ENCODE assay signal across 30 cellular contexts in genomic region chr2:159192519-159192918, GRCh38.
"Had no signal": no experiment of that assay in that cellular context is flagged by ENCODE, and none has a peak within 500 bp of the region (broad histone marks: within the 10 kb centered on the region; RNA-seq: fewer than 3 reads in every experiment).

No MANE protein-coding gene starts in this region.

- H3K4me2 ChIP-seq: smooth muscle cell had no signal

- DNase-seq: naive thymus-derived CD8-positive, alpha-beta T cell; nephron progenitor cell; nucleus accumbens; posterior cingulate gyrus; psoas muscle; right cardiac atrium; stimulated activated CD4-positive, alpha-beta T cell treated with anti-CD3 and anti-CD28 coated beads, Interleukin-15, amount 100 ng/mL, for 24 hours; stimulated activated CD4-positive, alpha-beta T cell treated with anti-CD3 and anti-CD28 coated beads, Interleukin-2, amount 100 ng/mL, for 24 hours; stimulated activated CD4-positive, alpha-beta T cell treated with anti-CD3 and anti-CD28 coated beads, Interleukin-2, amount 100 ng/mL, for 48 hours; stimulated activated CD4-positive, alpha-beta T cell treated with anti-CD3 and anti-CD28 coated beads, Interleukin-4, amount 100 ng/mL, for 24 hours; stimulated activated naive B cell treated with anti-CD40 and anti-IgM and Interleukin-4, amounts not matched to agents 10 μg/mL and 1 μg/mL and 100 μg/mL, for 72 hours; stimulated activated naive CD4-positive, alpha-beta T cell treated with Interleukin-2 at 50 U/mL for 16 hours; stomach; thyroid gland; trophoblast cell; upper lobe of left lung had no signal

- H3K27me3 Mint-ChIP-seq: naive thymus-derived CD8-positive, alpha-beta T cell; natural killer cell treated with Interleukin-12 subunit alpha and Interleukin-12 subunit beta and Interleukin-15 and Interleukin-18, amount 100 ng/mL, for 72 hours; progenitor cell of endocrine pancreas; stimulated activated naive B cell treated with anti-CD40 and anti-IgM and Interleukin-4, amounts not matched to agents 10 μg/mL and 1 μg/mL and 100 μg/mL, for 72 hours; stimulated activated naive CD8-positive, alpha-beta T cell treated with anti-CD3 and anti-CD28 coated beads, Interleukin-15, Interleukin-2, amounts not matched to agents 100 ng/mL and 50 ng/mL, for 24 hours had no signal

- H3K9ac ChIP-seq: parathyroid adenoma had no signal

- H3K4me1 ChIP-seq: parathyroid adenoma, psoas muscle, stomach, thyroid gland, tibial nerve, vagina had no signal

- H3K4me3 Mint-ChIP-seq: naive thymus-derived CD8-positive, alpha-beta T cell; natural killer cell treated with Interleukin-12 subunit alpha and Interleukin-12 subunit beta and Interleukin-15 and Interleukin-18, amount 100 ng/mL, for 72 hours; nephron progenitor cell; neural crest cell; stimulated activated effector memory CD8-positive, alpha-beta T cell treated with anti-CD3 and anti-CD28 coated beads, Interleukin-12 subunit alpha, Interleukin-12 subunit beta, amount 100 ng/mL, for 72 hours; stimulated activated naive B cell treated with anti-CD40 and anti-IgM and Interleukin-4, amounts not matched to agents 10 μg/mL and 1 μg/mL and 100 μg/mL, for 72 hours; stimulated activated naive CD8-positive, alpha-beta T cell treated with anti-CD3 and anti-CD28 coated beads, Interleukin-15, Interleukin-2, amounts not matched to agents 100 ng/mL and 50 ng/mL, for 24 hours had no signal

- H3K4me3 ChIP-seq: psoas muscle, skin epidermis, smooth muscle cell, stomach, thoracic aorta, thyroid gland, tibial nerve, upper lobe of left lung, vagina had no signal

- H3K9me3 Mint-ChIP-seq: naive thymus-derived CD8-positive, alpha-beta T cell; natural killer cell treated with Interleukin-12 subunit alpha and Interleukin-12 subunit beta and Interleukin-15 and Interleukin-18, amount 100 ng/mL, for 72 hours; nephron progenitor cell; neural crest cell; stimulated activated effector memory CD8-positive, alpha-beta T cell treated with anti-CD3 and anti-CD28 coated beads, Interleukin-12 subunit alpha, Interleukin-12 subunit beta, amount 100 ng/mL, for 72 hours; stimulated activated naive B cell treated with anti-CD40 and anti-IgM and Interleukin-4, amounts not matched to agents 10 μg/mL and 1 μg/mL and 100 μg/mL, for 72 hours; stimulated activated naive CD8-positive, alpha-beta T cell treated with anti-CD3 and anti-CD28 coated beads, Interleukin-15, Interleukin-2, amounts not matched to agents 100 ng/mL and 50 ng/mL, for 24 hours had no signal

- H3K36me3 ChIP-seq: neutrophil, thoracic aorta had no signal

- H3K36me3 Mint-ChIP-seq: naive thymus-derived CD8-positive, alpha-beta T cell; natural killer cell treated with Interleukin-12 subunit alpha and Interleukin-12 subunit beta and Interleukin-15 and Interleukin-18, amount 100 ng/mL, for 72 hours; stimulated activated effector memory CD8-positive, alpha-beta T cell treated with anti-CD3 and anti-CD28 coated beads, Interleukin-12 subunit alpha, Interleukin-12 subunit beta, amount 100 ng/mL, for 72 hours; stimulated activated naive B cell treated with anti-CD40 and anti-IgM and Interleukin-4, amounts not matched to agents 10 μg/mL and 1 μg/mL and 100 μg/mL, for 72 hours had no signal

- H3K79me2 ChIP-seq: parathyroid adenoma had no signal

- H2AFZ ChIP-seq: parathyroid adenoma had no signal

- ATAC-seq: naive thymus-derived CD8-positive, alpha-beta T cell; natural killer cell treated with Interleukin-12 subunit alpha and Interleukin-12 subunit beta and Interleukin-15 and Interleukin-18, amount 100 ng/mL, for 72 hours; psoas muscle; right cardiac atrium; sciatic nerve; stimulated activated effector memory CD8-positive, alpha-beta T cell treated with anti-CD3 and anti-CD28 coated beads, Interleukin-12 subunit alpha, Interleukin-12 subunit beta, amount 100 ng/mL, for 72 hours; stimulated activated naive B cell treated with anti-CD40 and anti-IgM and Interleukin-4, amounts not matched to agents 10 μg/mL and 1 μg/mL and 100 μg/mL, for 72 hours had no signal

- H3K27me3 ChIP-seq: neutrophil, stomach, thyroid gland, tibial nerve, upper lobe of left lung, vagina had no signal

- H3K4me1 Mint-ChIP-seq: nephron progenitor cell; stimulated activated effector memory CD8-positive, alpha-beta T cell treated with anti-CD3 and anti-CD28 coated beads, Interleukin-12 subunit alpha, Interleukin-12 subunit beta, amount 100 ng/mL, for 72 hours; stimulated activated naive B cell treated with anti-CD40 and anti-IgM and Interleukin-4, amounts not matched to agents 10 μg/mL and 1 μg/mL and 100 μg/mL, for 72 hours had no signal

- H3K27ac ChIP-seq: neutrophil, parathyroid adenoma, psoas muscle, skin epidermis, stomach, thoracic aorta, thyroid gland, tibial nerve, upper lobe of left lung, vagina had no signal

- H3K27ac Mint-ChIP-seq: natural killer cell treated with Interleukin-12 subunit alpha and Interleukin-12 subunit beta and Interleukin-15 and Interleukin-18, amount 100 ng/mL, for 72 hours; progenitor cell of endocrine pancreas; stimulated activated effector memory CD8-positive, alpha-beta T cell treated with anti-CD3 and anti-CD28 coated beads, Interleukin-12 subunit alpha, Interleukin-12 subunit beta, amount 100 ng/mL, for 72 hours; stimulated activated naive B cell treated with anti-CD40 and anti-IgM and Interleukin-4, amounts not matched to agents 10 μg/mL and 1 μg/mL and 100 μg/mL, for 72 hours; stimulated activated naive CD8-positive, alpha-beta T cell treated with anti-CD3 and anti-CD28 coated beads, Interleukin-15, Interleukin-2, amounts not matched to agents 100 ng/mL and 50 ng/mL, for 24 hours had no signal

- FAIRE-seq: urothelium cell line had no signal

- H3K9me3 ChIP-seq: neutrophil, psoas muscle, stomach, thoracic aorta, thyroid gland, tibial nerve, upper lobe of left lung, vagina had no signal
